ENCODE assay signal across 1 cellular context in the genomic region with DNA sequence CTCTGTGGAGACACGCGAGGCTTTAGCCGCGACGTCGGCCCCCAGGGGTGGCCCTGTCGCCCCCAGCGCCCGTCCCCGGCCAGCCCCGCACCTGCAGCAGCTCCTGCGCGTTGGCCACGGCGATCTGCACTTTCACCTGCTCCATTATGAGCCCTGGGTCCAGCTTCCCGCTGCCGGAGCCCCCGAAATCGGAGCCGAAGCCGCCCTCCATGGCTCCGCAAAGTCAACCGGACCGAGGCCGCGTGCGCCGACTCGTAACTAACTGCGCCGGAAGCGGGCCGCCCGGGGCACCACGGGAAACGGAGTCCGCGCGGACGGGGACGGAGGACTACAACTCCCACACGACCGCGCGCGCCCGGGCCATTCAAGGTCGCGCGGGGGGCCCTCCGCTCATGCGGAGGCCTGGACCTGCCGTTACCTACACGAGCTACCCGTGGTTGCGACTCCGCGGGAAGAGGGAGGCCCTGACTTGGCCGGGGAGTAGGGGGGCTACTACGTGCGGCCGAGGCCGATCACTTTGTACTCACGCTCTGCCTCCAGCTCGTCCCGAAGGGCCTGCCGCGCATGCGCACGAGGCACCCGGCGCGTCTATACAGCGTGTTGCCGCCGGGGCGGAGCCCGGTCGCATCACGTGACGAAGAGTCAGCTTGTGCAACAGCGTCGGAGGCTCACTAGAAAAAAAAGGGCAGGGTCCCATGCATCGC.
TF ChIP-seq lines count a peak whose summit lies in the region.

Gene TIMM13, minus strand, starts transcription at position 264 of the 704 bp plus-strand sequence. Its CDS starts 53 bp downstream, at position 211.

TF ChIP-seq in GM23338, 12 proteins besides CTCF, POLR2A, EP300 and RAD21 (continued from another document):
- TF ChIP-seq, protein P1, sequence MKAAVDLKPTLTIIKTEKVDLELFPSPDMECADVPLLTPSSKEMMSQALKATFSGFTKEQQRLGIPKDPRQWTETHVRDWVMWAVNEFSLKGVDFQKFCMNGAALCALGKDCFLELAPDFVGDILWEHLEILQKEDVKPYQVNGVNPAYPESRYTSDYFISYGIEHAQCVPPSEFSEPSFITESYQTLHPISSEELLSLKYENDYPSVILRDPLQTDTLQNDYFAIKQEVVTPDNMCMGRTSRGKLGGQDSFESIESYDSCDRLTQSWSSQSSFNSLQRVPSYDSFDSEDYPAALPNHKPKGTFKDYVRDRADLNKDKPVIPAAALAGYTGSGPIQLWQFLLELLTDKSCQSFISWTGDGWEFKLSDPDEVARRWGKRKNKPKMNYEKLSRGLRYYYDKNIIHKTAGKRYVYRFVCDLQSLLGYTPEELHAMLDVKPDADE (IDR thresholded peaks at IDR 0.05), result peak; percentile 96
- TF ChIP-seq ZNF114 (CRISPR knock-in tag; IDR thresholded peaks at IDR 0.05), result no peak
- TF ChIP-seq, protein P2, sequence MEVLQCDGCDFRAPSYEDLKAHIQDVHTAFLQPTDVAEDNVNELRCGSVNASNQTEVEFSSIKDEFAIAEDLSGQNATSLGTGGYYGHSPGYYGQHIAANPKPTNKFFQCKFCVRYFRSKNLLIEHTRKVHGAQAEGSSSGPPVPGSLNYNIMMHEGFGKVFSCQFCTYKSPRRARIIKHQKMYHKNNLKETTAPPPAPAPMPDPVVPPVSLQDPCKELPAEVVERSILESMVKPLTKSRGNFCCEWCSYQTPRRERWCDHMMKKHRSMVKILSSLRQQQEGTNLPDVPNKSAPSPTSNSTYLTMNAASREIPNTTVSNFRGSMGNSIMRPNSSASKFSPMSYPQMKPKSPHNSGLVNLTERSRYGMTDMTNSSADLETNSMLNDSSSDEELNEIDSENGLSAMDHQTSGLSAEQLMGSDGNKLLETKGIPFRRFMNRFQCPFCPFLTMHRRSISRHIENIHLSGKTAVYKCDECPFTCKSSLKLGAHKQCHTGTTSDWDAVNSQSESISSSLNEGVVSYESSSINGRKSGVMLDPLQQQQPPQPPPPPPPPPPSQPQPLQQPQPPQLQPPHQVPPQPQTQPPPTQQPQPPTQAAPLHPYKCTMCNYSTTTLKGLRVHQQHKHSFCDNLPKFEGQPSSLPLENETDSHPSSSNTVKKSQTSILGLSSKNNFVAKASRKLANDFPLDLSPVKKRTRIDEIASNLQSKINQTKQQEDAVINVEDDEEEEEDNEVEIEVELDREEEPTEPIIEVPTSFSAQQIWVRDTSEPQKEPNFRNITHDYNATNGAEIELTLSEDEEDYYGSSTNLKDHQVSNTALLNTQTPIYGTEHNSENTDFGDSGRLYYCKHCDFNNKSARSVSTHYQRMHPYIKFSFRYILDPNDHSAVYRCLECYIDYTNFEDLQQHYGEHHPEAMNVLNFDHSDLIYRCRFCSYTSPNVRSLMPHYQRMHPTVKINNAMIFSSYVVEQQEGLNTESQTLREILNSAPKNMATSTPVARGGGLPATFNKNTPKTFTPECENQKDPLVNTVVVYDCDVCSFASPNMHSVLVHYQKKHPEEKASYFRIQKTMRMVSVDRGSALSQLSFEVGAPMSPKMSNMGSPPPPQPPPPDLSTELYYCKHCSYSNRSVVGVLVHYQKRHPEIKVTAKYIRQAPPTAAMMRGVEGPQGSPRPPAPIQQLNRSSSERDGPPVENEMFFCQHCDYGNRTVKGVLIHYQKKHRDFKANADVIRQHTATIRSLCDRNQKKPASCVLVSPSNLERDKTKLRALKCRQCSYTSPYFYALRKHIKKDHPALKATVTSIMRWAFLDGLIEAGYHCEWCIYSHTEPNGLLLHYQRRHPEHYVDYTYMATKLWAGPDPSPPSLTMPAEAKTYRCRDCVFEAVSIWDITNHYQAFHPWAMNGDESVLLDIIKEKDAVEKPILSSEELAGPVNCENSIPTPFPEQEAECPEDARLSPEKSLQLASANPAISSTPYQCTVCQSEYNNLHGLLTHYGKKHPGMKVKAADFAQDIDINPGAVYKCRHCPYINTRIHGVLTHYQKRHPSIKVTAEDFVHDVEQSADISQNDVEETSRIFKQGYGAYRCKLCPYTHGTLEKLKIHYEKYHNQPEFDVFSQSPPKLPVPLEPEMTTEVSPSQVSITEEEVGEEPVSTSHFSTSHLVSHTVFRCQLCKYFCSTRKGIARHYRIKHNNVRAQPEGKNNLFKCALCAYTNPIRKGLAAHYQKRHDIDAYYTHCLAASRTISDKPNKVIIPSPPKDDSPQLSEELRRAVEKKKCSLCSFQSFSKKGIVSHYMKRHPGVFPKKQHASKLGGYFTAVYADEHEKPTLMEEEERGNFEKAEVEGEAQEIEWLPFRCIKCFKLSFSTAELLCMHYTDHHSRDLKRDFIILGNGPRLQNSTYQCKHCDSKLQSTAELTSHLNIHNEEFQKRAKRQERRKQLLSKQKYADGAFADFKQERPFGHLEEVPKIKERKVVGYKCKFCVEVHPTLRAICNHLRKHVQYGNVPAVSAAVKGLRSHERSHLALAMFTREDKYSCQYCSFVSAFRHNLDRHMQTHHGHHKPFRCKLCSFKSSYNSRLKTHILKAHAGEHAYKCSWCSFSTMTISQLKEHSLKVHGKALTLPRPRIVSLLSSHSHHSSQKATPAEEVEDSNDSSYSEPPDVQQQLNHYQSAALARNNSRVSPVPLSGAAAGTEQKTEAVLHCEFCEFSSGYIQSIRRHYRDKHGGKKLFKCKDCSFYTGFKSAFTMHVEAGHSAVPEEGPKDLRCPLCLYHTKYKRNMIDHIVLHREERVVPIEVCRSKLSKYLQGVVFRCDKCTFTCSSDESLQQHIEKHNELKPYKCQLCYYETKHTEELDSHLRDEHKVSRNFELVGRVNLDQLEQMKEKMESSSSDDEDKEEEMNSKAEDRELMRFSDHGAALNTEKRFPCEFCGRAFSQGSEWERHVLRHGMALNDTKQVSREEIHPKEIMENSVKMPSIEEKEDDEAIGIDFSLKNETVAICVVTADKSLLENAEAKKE (CRISPR knock-in tag; IDR thresholded peaks at IDR 0.05), result no peak
